ENCODE assay signal across 1 cellular context in the genomic region with DNA sequence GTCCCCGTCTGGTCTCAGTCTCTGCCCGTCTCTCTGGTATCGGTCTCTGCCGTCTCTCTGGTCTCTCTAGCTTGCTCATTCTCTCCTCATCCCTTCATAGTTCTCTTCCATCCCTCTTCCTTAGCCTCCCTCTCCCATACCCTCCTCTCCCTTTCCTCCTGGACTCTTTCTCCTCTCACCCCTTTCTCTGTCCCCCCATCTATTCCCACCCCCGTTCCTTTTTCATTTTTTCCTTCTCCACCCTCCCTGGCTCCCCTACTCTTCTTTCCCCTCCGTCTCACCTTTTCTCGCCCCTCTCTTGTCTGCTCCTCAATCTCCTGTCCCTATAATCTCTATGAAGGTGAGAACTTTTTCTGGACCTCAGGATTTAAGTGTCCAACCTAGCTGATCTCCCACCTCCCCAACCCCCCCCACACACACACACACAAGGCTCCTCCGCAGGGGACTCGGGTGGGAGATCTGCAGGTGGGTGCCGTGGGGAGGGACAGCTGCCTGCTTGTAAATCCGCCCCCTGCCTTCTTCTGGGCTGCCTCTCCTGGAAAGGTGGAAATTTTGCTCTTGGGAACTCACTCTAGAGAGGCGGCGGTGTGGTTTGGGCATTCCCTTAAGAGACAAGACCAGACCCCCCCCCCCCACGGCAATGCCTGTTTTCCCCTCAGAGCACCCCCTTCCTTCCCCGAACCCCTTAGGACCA.
A peak's percentile ranks its signal among the peaks of the same experiment; 100 is the strongest.
TF ChIP-seq lines count a peak whose summit lies in the region.

No MANE protein-coding gene starts in this region.

TF ChIP-seq in HEK293, 187 proteins besides CTCF, POLR2A, EP300 and RAD21 (continued from another document and continues in another):
- no peak for TF ChIP-seq PRDM10 (tag by site-specific recombination; IDR thresholded peaks at IDR 0.05)
- no peak for TF ChIP-seq ZNF133 (tag by site-specific recombination; IDR thresholded peaks at IDR 0.05)
- TF ChIP-seq ZNF785 (tag by site-specific recombination; IDR thresholded peaks at IDR 0.05), result no peak
- TF ChIP-seq ZNF239 (tag by site-specific recombination; IDR thresholded peaks at IDR 0.05), result no peak
- no peak for TF ChIP-seq TCF7L2 (IDR thresholded peaks at IDR 0.05; ENCODE audit: borderline replicate concordance, low read depth, low read length)
- TF ChIP-seq ZBTB26 (tag by site-specific recombination; optimal IDR thresholded peaks at IDR 0.05), result no peak
- no peak for TF ChIP-seq GFI1B (tag by site-specific recombination; IDR thresholded peaks at IDR 0.05)
- TF ChIP-seq SCRT2 (tag by site-specific recombination; IDR thresholded peaks at IDR 0.05), result no peak; the same call in 1 of the 2 replicates
- TF ChIP-seq ZNF366 (tag by site-specific recombination; conservative IDR thresholded peaks at IDR 0.05), result peak; percentile 95
- 0 out of 2 replicates have a peak, but pooled peaks have one; percentile 13 for TF ChIP-seq ZNF354C (tag by site-specific recombination; IDR thresholded peaks at IDR 0.05; ENCODE audit: borderline replicate concordance, low read depth)
- no peak for TF ChIP-seq ZNF23 (tag by site-specific recombination; IDR thresholded peaks at IDR 0.05; ENCODE audit: borderline replicate concordance)
- no peak for TF ChIP-seq OVOL3 (tag by site-specific recombination; IDR thresholded peaks at IDR 0.05)
- TF ChIP-seq ZNF510 (tag by site-specific recombination; IDR thresholded peaks at IDR 0.05; ENCODE audit: insufficient replicate concordance), result no peak
- TF ChIP-seq ZNF654 (tag by site-specific recombination; IDR thresholded peaks at IDR 0.05; ENCODE audit: low read depth), result no peak
- TF ChIP-seq ZNF24 (tag by site-specific recombination; IDR thresholded peaks at IDR 0.05), result no peak
- no peak for TF ChIP-seq ZNF658 (tag by site-specific recombination; IDR thresholded peaks at IDR 0.05)
- TF ChIP-seq, protein P1, sequence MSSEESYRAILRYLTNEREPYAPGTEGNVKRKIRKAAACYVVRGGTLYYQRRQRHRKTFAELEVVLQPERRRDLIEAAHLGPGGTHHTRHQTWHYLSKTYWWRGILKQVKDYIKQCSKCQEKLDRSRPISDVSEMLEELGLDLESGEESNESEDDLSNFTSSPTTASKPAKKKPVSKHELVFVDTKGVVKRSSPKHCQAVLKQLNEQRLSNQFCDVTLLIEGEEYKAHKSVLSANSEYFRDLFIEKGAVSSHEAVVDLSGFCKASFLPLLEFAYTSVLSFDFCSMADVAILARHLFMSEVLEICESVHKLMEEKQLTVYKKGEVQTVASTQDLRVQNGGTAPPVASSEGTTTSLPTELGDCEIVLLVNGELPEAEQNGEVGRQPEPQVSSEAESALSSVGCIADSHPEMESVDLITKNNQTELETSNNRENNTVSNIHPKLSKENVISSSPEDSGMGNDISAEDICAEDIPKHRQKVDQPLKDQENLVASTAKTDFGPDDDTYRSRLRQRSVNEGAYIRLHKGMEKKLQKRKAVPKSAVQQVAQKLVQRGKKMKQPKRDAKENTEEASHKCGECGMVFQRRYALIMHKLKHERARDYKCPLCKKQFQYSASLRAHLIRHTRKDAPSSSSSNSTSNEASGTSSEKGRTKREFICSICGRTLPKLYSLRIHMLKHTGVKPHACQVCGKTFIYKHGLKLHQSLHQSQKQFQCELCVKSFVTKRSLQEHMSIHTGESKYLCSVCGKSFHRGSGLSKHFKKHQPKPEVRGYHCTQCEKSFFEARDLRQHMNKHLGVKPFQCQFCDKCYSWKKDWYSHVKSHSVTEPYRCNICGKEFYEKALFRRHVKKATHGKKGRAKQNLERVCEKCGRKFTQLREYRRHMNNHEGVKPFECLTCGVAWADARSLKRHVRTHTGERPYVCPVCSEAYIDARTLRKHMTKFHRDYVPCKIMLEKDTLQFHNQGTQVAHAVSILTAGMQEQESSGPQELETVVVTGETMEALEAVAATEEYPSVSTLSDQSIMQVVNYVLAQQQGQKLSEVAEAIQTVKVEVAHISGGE (tag by site-specific recombination; conservative IDR thresholded peaks at IDR 0.05; ENCODE audit: low read depth), result no peak; the same call in 1 of the 2 replicates
- TF ChIP-seq ZNF677 (tag by site-specific recombination; IDR thresholded peaks at IDR 0.05), result no peak
- no peak for TF ChIP-seq ZNF664 (tag by site-specific recombination; IDR thresholded peaks at IDR 0.05)
- TF ChIP-seq ZNF121 (tag by site-specific recombination; IDR thresholded peaks at IDR 0.05), result no peak
- no peak for TF ChIP-seq ZNF501 (tag by site-specific recombination; IDR thresholded peaks at IDR 0.05)
- TF ChIP-seq ZNF626 (tag by site-specific recombination; IDR thresholded peaks at IDR 0.05), result no peak
- TF ChIP-seq GLIS1 (tag by site-specific recombination; IDR thresholded peaks at IDR 0.05), result peak; percentile 71
- TF ChIP-seq, protein P2, sequence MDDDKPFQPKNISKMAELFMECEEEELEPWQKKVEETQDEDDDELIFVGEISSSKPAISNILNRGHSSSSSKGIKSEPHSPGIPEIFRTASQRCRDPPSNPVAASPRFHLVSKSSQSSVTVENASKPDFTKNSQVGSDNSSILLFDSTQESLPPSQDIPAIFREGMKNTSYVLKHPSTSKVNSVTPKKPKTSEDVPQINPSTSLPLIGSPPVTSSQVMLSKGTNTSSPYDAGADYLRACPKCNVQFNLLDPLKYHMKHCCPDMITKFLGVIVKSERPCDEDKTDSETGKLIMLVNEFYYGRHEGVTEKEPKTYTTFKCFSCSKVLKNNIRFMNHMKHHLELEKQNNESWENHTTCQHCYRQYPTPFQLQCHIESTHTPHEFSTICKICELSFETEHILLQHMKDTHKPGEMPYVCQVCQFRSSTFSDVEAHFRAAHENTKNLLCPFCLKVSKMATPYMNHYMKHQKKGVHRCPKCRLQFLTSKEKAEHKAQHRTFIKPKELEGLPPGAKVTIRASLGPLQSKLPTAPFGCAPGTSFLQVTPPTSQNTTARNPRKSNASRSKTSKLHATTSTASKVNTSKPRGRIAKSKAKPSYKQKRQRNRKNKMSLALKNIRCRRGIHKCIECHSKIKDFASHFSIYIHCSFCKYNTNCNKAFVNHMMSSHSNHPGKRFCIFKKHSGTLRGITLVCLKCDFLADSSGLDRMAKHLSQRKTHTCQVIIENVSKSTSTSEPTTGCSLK (tag by site-specific recombination; IDR thresholded peaks at IDR 0.05), result no peak
- TF ChIP-seq, protein P3, sequence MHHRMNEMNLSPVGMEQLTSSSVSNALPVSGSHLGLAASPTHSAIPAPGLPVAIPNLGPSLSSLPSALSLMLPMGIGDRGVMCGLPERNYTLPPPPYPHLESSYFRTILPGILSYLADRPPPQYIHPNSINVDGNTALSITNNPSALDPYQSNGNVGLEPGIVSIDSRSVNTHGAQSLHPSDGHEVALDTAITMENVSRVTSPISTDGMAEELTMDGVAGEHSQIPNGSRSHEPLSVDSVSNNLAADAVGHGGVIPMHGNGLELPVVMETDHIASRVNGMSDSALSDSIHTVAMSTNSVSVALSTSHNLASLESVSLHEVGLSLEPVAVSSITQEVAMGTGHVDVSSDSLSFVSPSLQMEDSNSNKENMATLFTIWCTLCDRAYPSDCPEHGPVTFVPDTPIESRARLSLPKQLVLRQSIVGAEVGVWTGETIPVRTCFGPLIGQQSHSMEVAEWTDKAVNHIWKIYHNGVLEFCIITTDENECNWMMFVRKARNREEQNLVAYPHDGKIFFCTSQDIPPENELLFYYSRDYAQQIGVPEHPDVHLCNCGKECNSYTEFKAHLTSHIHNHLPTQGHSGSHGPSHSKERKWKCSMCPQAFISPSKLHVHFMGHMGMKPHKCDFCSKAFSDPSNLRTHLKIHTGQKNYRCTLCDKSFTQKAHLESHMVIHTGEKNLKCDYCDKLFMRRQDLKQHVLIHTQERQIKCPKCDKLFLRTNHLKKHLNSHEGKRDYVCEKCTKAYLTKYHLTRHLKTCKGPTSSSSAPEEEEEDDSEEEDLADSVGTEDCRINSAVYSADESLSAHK (tag by site-specific recombination; IDR thresholded peaks at IDR 0.05), result no peak
- no peak for TF ChIP-seq ZNF10 (tag by site-specific recombination; IDR thresholded peaks at IDR 0.05)
- no peak for TF ChIP-seq KLF10 (tag by site-specific recombination; IDR thresholded peaks at IDR 0.05)
- no peak for TF ChIP-seq PBX3 (CRISPR knock-in tag; IDR thresholded peaks at IDR 0.05)
- TF ChIP-seq YY2 (tag by site-specific recombination; IDR thresholded peaks at IDR 0.05), result no peak
- no peak for TF ChIP-seq AEBP2 (tag by site-specific recombination; IDR thresholded peaks at IDR 0.05; ENCODE audit: borderline replicate concordance)
- TF ChIP-seq BCL6B (tag by site-specific recombination; IDR thresholded peaks at IDR 0.05), result no peak
- no peak for TF ChIP-seq ZNF341 (tag by site-specific recombination; IDR thresholded peaks at IDR 0.05; ENCODE audit: low read depth)
- no peak for TF ChIP-seq ZNF214 (tag by site-specific recombination; IDR thresholded peaks at IDR 0.05; ENCODE audit: borderline replicate concordance)
- TF ChIP-seq, protein P4, sequence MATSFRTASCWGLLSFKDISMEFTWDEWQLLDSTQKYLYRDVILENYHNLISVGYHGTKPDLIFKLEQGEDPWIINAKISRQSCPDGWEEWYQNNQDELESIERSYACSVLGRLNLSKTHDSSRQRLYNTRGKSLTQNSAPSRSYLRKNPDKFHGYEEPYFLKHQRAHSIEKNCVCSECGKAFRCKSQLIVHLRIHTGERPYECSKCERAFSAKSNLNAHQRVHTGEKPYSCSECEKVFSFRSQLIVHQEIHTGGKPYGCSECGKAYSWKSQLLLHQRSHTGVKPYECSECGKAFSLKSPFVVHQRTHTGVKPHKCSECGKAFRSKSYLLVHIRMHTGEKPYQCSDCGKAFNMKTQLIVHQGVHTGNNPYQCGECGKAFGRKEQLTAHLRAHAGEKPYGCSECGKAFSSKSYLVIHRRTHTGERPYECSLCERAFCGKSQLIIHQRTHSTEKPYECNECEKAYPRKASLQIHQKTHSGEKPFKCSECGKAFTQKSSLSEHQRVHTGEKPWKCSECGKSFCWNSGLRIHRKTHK (tag by site-specific recombination; IDR thresholded peaks at IDR 0.05), result no peak
- no peak for TF ChIP-seq SETDB1 (IDR thresholded peaks at IDR 0.05; ENCODE audit: insufficient read length, low read length)
- TF ChIP-seq HOXC10 (CRISPR knock-in tag; IDR thresholded peaks at IDR 0.05), result no peak
- no peak; the same call in 1 of the 2 replicates for TF ChIP-seq ZNF2 (tag by site-specific recombination; IDR thresholded peaks at IDR 0.05)
